In genomic region chr17:38867179-38867994, GRCh38 we compare ENCODE assay signal across 8 cellular contexts. TPM values are rescaled to one million over a fixed set of nuclear protein-coding genes. Genes with fewer than 3 reads are reported as not detected.
DNase-seq lines count a peak whose midpoint lies in the region; ATAC-seq and TF ChIP-seq lines count a peak whose summit lies in the region.

No MANE protein-coding gene starts in this region.

- BruUV-seq in mammary epithelial cell (replicated peaks; lab: Mats Ljungman, UMichigan) = no TSS peak

- H3K4me1 ChIP-seq in ES-I3 (ENCODE audit: insufficient read depth, low read length) = peaks cover 7% of the 10 kb centered on the region
- H3K4me1 ChIP-seq in mammary epithelial cell (ENCODE audit: insufficient read depth, low read length) = peaks cover 43% of the 10 kb centered on the region

- H3K79me2 ChIP-seq in mammary epithelial cell (ENCODE audit: insufficient read depth, low read length) = peaks cover 26% of the 10 kb centered on the region

- H3K4me2 ChIP-seq in mammary epithelial cell (ENCODE audit: insufficient read depth, low read depth, low read length) = peak overlapping the region; percentile 18

- H3K27ac ChIP-seq in mammary epithelial cell (ENCODE audit: insufficient read depth, low read depth, low read length) = no peak overlapping the region

- peak in 1 of 2 donors; percentile 18 for TF ChIP-seq CTCF in mammary epithelial cell (conservative IDR thresholded peaks at IDR 0.05 in 1 of 2, IDR thresholded peaks at IDR 0.05 in 1 of 2; ENCODE audit: extremely low read depth in 1 of 2, insufficient read depth in 1 of 2, low read depth in 1 of 2, low read length in 2 of 2)

- dilution Hi-C loops in mammary epithelial cell (cut with HindIII; ENCODE audit: low sequenced_read_pairs) = no loop called here

- CTCF ChIA-PET in mammary epithelial cell (lab: Charles Lee; ENCODE audit: low non-redundant PET) = no interaction called here

- H3K36me3 ChIP-seq in ES-I3 (ENCODE audit: insufficient read depth, low read length) (no peaks in the 10 kb centered on the region), mammary epithelial cell (ENCODE audit: insufficient read depth, low read length) (no peaks in the 10 kb centered on the region)

- H4K20me1 ChIP-seq in mammary epithelial cell (ENCODE audit: insufficient read depth, low read length) = no peaks in the 10 kb centered on the region

- no peak overlapping the region for H3K4me3 ChIP-seq in mammary epithelial cell (replicated peaks in 1 of 3; ENCODE audit: insufficient read depth in 1 of 3, low read depth in 2 of 3, low read length in 3 of 3)

- DNase-seq in NCI-H1105 treated with DMSO at 0.1 percent for 48 hours (lab: John Stamatoyannopoulos, UW) (peak; percentile 87), T1000 (lab: John Stamatoyannopoulos, UW) (peak; percentile 63), mammary epithelial cell (peak; percentile 54), left colon (peak; percentile 45 to 58)
- DNase-seq in stimulated activated CD4-positive, alpha-beta T cell treated with anti-CD3 and anti-CD28 coated beads, Interleukin-2, amount 100 ng/mL, for 4 hours (ENCODE audit: low read depth) = peak; percentile 66

- H3K9me3 ChIP-seq in ES-I3 (ENCODE audit: control insufficient read depth, insufficient read depth, low read length) (no peaks in the 10 kb centered on the region), mammary epithelial cell (replicated peaks; ENCODE audit: insufficient read depth, low read length) (no peaks in the 10 kb centered on the region)

- ATAC-seq in left colon (no peak), GM18868 (IDR thresholded peaks at IDR 0.05; ENCODE audit: unreplicated experiment) (no peak), GM18517 (IDR thresholded peaks at IDR 0.05; ENCODE audit: unreplicated experiment) (no peak)

- H3K27me3 ChIP-seq in mammary epithelial cell (ENCODE audit: insufficient read depth, low read length) = no peaks in the 10 kb centered on the region

- intact Hi-C loops in mammary epithelial cell (cut with micrococcal nuclease) = no loop called here
- intact Hi-C loops in left colon (cut with DNase I, micrococcal nuclease) = no loop called here

- in situ Hi-C loops in mammary epithelial cell (cut with MboI; ENCODE audit: low sequenced_read_pairs in 2 of 2) = no loop called here

- H3K9ac ChIP-seq in ES-I3 (ENCODE audit: low read depth, low read length) = peak overlapping the region; percentile 89
- H3K9ac ChIP-seq in mammary epithelial cell (ENCODE audit: insufficient read depth, low read length) = no peak overlapping the region

- WGBS in mammary epithelial cell (ENCODE audit: low coverage, missing lambda C conversion rate) = 59% methylated on average over 26 of the region's 33 CpGs

- H2AFZ ChIP-seq in mammary epithelial cell (ENCODE audit: low read depth, low read length) = no peak overlapping the region

RNA-seq across cellular contexts. Expression of gene LASP1, which starts 2.5 kb away (rescaled TPM):
- 100 to 1,000 TPM; 111 to 154 TPM for total RNA-seq in mammary epithelial cell
- 92.4 TPM for polyA plus RNA-seq in mammary epithelial cell
- polyA minus RNA-seq in mammary epithelial cell = 211 TPM
- total RNA-seq in left colon = 100 to 1,000 TPM; 245 to 318 TPM

RNA-seq across cellular contexts. Expression of gene RPL23, which starts 13.9 kb away (rescaled TPM):
- total RNA-seq in mammary epithelial cell (1,000 to 10,000 TPM in 1 of 2 donors, 100 to 1,000 TPM in 1; 693 to 1,265 TPM), left colon (100 to 1,000 TPM; 836 to 861 TPM)
- polyA plus RNA-seq in mammary epithelial cell = 2,470 TPM
- 585 TPM for polyA minus RNA-seq in mammary epithelial cell

RNA-seq across cellular contexts. Expression of gene CWC25, which starts 42.3 kb away (rescaled TPM):
- total RNA-seq in mammary epithelial cell (10 to 100 TPM in 1 of 2 donors, 1 to 10 TPM in 1; 9.2 to 18.0 TPM), left colon (10 to 100 TPM; 19.0 to 21.0 TPM)
- 11.8 TPM for polyA plus RNA-seq in mammary epithelial cell
- polyA minus RNA-seq in mammary epithelial cell = 9.4 TPM
